ENCODE assay signal across 12 cellular contexts in genomic region chr9:125296843-125297372, GRCh38. TPM values are rescaled to one million over a fixed set of nuclear protein-coding genes. Genes with fewer than 3 reads are reported as not detected.
A peak's percentile ranks its signal among the peaks of the same experiment; 100 is the strongest.
DNase-seq lines count a peak whose midpoint lies in the region; ATAC-seq and TF ChIP-seq lines count a peak whose summit lies in the region.
"Had no signal": no experiment of that assay in that cellular context is flagged by ENCODE, and none has a peak within 500 bp of the region (broad histone marks: within the 10 kb centered on the region; RNA-seq: fewer than 3 reads in every experiment).

No MANE protein-coding gene starts in this region.

- peaks cover 12% of the 10 kb centered on the region for H3K79me2 ChIP-seq in PC-3 (ENCODE audit: low read length)

- in situ Hi-C loops in Caki2 (cut with HindIII; ENCODE audit: low pct_unique_long_range_greater_than_20kb, low sequenced_read_pairs), result no loop called here

- peak; percentile 61 for DNase-seq in Caki2 (ENCODE audit: low read depth)
- DNase-seq in NCI-H1417 (lab: John Stamatoyannopoulos, UW), result peak; percentile 19 to 98 (median 79)
- DNase-seq in PC-3, result peak; percentile 86
- DNase-seq in DMS 273 treated with DMSO at 0.1 percent for 48 hours (lab: John Stamatoyannopoulos, UW), result no peak
- no peak for DNase-seq in NCI-H128 (lab: John Stamatoyannopoulos, UW; ENCODE audit: unreplicated experiment)
- DNase-seq in omental fat pad (ENCODE audit: low spot score), result no peak
- DNase-seq: CD4-positive, CD25-positive, alpha-beta regulatory T cell; natural killer cell; stimulated activated CD8-positive, alpha-beta memory T cell treated with anti-CD3 and anti-CD28 coated beads, Interleukin-4, amount 100 ng/mL, for 48 hours had no signal

- intact Hi-C loops in PC-3 (cut with micrococcal nuclease), result loop anchor here (1.0 to 10.0 kb wide), 4 partner anchors 32 to 78 kb away; partner anchors contain the start of genes GAPVD1 and HSPA5

- no peak overlapping the region for H3K4me3 ChIP-seq in PC-3 (ENCODE audit: low read length)
- H3K4me3 ChIP-seq in liver (ENCODE audit: low read depth in 1 of 3, low read length in 3 of 3), result no peak overlapping the region

- peaks cover 4% of the 10 kb centered on the region; the same call in 1 of the 2 replicates for H4K20me1 ChIP-seq in PC-3 (ENCODE audit: low read length)

- no peak overlapping the region for H3K9ac ChIP-seq in PC-3 (ENCODE audit: low read length)
- no peak overlapping the region for H3K9ac ChIP-seq in liver (ENCODE audit: low read depth in 1 of 2, low read length in 2 of 2)

- CTCF ChIA-PET in PC-3 (lab: Charles Lee), result interaction anchor here (0.7 to 1.0 kb wide), 2 partner anchors 33 to 63 kb away, joined by 3 to 5 read pairs; no protein-coding TSS in a partner anchor

- TF ChIP-seq CTCF in PC-3 (conservative IDR thresholded peaks at IDR 0.05; ENCODE audit: low read depth, low read length), result no peak
- TF ChIP-seq CTCF in liver (IDR thresholded peaks at IDR 0.05; ENCODE audit: low read depth, low read length, missing input control), result no peak
- no peak for TF ChIP-seq CTCF in omental fat pad (IDR thresholded peaks at IDR 0.05)

- WGBS in liver, result 35% methylated on average over 3 of the region's 3 CpGs

- H3K27me3 ChIP-seq in PC-3 (ENCODE audit: low read length) (no peaks in the 10 kb centered on the region), liver (ENCODE audit: control insufficient read depth in 4 of 4, insufficient read depth in 4 of 4, low read length in 3 of 4) (no peaks in the 10 kb centered on the region)

- H3K9me3 ChIP-seq in PC-3 (ENCODE audit: low read length), result no peaks in the 10 kb centered on the region
- H3K9me3 ChIP-seq in liver (ENCODE audit: control insufficient read depth in 4 of 4, low read length in 3 of 4), result no peaks in the 10 kb centered on the region

- peaks cover 5% of the 10 kb centered on the region; the same call in 1 of the 2 replicates for H3K36me3 ChIP-seq in PC-3 (ENCODE audit: low read depth, low read length)
- H3K36me3 ChIP-seq in liver (ENCODE audit: control insufficient read depth in 4 of 4, insufficient read depth in 3 of 4, low read depth in 1 of 4, low read length in 3 of 4), result peaks cover 2 to 6% (median 4%) of the 10 kb centered on the region in 4 donors

- no peak for TF ChIP-seq RAD21 in liver (IDR thresholded peaks at IDR 0.05)

- no peaks in the 10 kb centered on the region for H3K9me2 ChIP-seq in PC-3 (replicated peaks; ENCODE audit: low read length)

- POLR2A ChIA-PET in PC-3 (lab: Charles Lee; ENCODE audit: unreplicated experiment), result interaction anchor here (0.5 to 1.0 kb wide), 2 partner anchors 33 to 54 kb away, joined by 7 to 12 read pairs; no protein-coding TSS in a partner anchor

- ATAC-seq in PC-3, result peak; percentile 93
- no peak for ATAC-seq in GM18867 (IDR thresholded peaks at IDR 0.05; ENCODE audit: unreplicated experiment)
- no peak for ATAC-seq in omental fat pad (ENCODE audit: low FRiP score)
- ATAC-seq: HCT116, natural killer cell had no signal

- no TSS peak for BruUV-seq in PC-3 (replicated peaks; lab: Mats Ljungman, UMichigan)

- peak overlapping the region; percentile 21 for H3K4me2 ChIP-seq in PC-3 (ENCODE audit: low read length)

- no peaks in the 10 kb centered on the region for H3F3A ChIP-seq in PC-3 (ENCODE audit: low read length, unreplicated experiment)

- no peak overlapping the region for H2AFZ ChIP-seq in PC-3 (ENCODE audit: low read length)

- H3K4me1 ChIP-seq in PC-3 (ENCODE audit: insufficient read depth, low read length) (peaks cover 11% of the 10 kb centered on the region), liver (ENCODE audit: control insufficient read depth in 4 of 4, insufficient read depth in 4 of 4, low read length in 3 of 4) (peaks cover 4 to 10% (median 7%) of the 10 kb centered on the region in 4 donors)

- H3K27ac ChIP-seq in PC-3 (ENCODE audit: low read length) (peak overlapping the region; percentile 26), liver (ENCODE audit: low read depth in 1 of 2, low read length in 2 of 2) (no peak overlapping the region)

TF ChIP-seq in liver, 16 proteins besides CTCF, POLR2A, EP300 and RAD21:
- TF ChIP-seq MAX (IDR thresholded peaks at IDR 0.05) (no peak), HNF4A (conservative IDR thresholded peaks at IDR 0.05) (peak; percentile 31 to 33), RXRA (IDR thresholded peaks at IDR 0.05) (peak; percentile 18 to 50), YY1 (IDR thresholded peaks at IDR 0.05) (no peak), JUND (IDR thresholded peaks at IDR 0.05) (no peak), ATF3 (IDR thresholded peaks at IDR 0.05) (no peak), REST (IDR thresholded peaks at IDR 0.05) (no peak), FOXA2 (IDR thresholded peaks at IDR 0.05) (peak; percentile 76), SP1 (IDR thresholded peaks at IDR 0.05) (no peak), HNF4G (IDR thresholded peaks at IDR 0.05) (peak; percentile 11), ZBTB33 (IDR thresholded peaks at IDR 0.05) (no peak), TAF1 (conservative IDR thresholded peaks at IDR 0.05) (no peak), FOXA1 (IDR thresholded peaks at IDR 0.05) (peak; percentile 55), GABPA (IDR thresholded peaks at IDR 0.05 in 1 of 2, conservative IDR thresholded peaks at IDR 0.05 in 1 of 2) (no peak), NR2F2 (IDR thresholded peaks at IDR 0.05) (no peak), EGR1 (IDR thresholded peaks at IDR 0.05; ENCODE audit: low read depth in 2 of 2) (no peak)

RNA-seq across cellular contexts. Expression of gene GAPVD1, which starts 35.3 kb away (rescaled TPM):
- total RNA-seq in Caki2 (2014; rRNA removed; shearing (Covaris generic); ENCODE audit: low replicate concordance), result 11.2 and 32.6 TPM in 2 replicates
- total RNA-seq in PC-3 (2014; rRNA removed) (29.7 and 30.5 TPM in 2 replicates), liver (10 to 100 TPM; 47.4 to 89.7 TPM), omental fat pad (100 to 1,000 TPM in 1 of 4 donors, 10 to 100 TPM in 3; 44.0 to 124 (median 67.9) TPM)
- 1 to 10 TPM; 5.5 to 9.9 TPM for polyA plus RNA-seq in liver

RNA-seq across cellular contexts. Expression of gene HSPA5, which starts 55.8 kb away (rescaled TPM):
- total RNA-seq in Caki2 (2014; rRNA removed; shearing (Covaris generic); ENCODE audit: low replicate concordance), result 59.3 and 66.5 TPM in 2 replicates
- total RNA-seq in PC-3 (2014; rRNA removed) (112 and 142 TPM in 2 replicates), liver (100 to 1,000 TPM; 108 to 342 TPM), omental fat pad (100 to 1,000 TPM in 3 of 4 donors, 10 to 100 TPM in 1; 78.5 to 254 (median 168) TPM)
- polyA plus RNA-seq in liver, result 100 to 1,000 TPM; 135 to 338 TPM

Comparison
In these comparisons a context has a peak if more than half of its experiments do, and no peak if none do; other contexts are left out.
1. DNase-seq: peak in Caki2 (single experiment), NCI-H1417 (3 of 3) and PC-3 (single experiment); none in DMS 273 treated with DMSO at 0.1 percent for 48 hours (single experiment), NCI-H128 (single experiment) and omental fat pad (single experiment).